9 cellular contexts compared by ENCODE assay signal in the genomic region with DNA sequence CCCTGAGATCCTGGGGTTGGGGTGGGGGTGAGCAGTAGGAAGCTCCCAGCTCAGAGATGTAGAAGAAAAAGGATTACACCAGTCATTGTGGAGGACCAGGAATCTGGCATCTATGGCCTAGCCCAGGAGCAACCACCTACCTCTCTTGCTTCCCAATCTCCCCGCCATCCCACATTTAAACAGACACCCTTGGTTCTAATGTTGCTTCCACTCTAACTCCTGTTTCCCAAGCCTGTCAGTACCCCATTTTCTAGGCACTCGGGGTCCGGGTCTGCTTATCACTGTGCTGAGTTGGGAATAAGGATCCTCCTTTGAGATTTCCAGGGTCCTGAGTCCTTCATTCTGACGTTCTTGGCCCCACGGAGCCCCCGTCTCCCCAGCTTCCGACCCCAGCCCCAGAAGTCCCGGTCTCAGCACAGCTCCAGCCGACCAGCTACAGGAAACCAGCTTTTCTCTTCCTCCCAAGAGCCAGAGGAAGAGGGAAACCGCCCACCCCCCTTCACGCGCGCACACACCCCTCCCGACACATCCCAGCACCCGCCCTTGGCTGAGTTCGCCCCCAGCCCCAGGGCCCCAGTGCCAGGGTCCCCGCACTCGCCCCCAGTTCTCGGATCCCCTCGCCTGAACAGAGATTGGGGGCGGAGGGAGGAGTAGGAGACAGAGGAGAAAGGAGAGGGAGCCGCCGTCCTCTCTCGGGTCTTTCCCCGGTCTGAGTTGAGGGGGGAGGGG. TPM values are rescaled to one million over a fixed set of nuclear protein-coding genes. Genes with fewer than 3 reads are reported as not detected.
DNase-seq lines count a peak whose midpoint lies in the region; ATAC-seq, FAIRE-seq and TF ChIP-seq lines count a peak whose summit lies in the region.
"Had no signal": no experiment of that assay in that cellular context is flagged by ENCODE, and none has a peak within 500 bp of the region (broad histone marks: within the 10 kb centered on the region; RNA-seq: fewer than 3 reads in every experiment).

No MANE protein-coding gene starts in this region.

- peaks cover 22% of the 10 kb centered on the region for H3K27me3 Mint-ChIP-seq in T-helper 1 cell treated with Interleukin-12 subunit alpha and Interleukin-12 subunit beta and Interleukin-4 antibody, amounts not matched to agents 30 μg/mL and 1 μg/mL, for 36 hours (ENCODE audit: low read depth)

- peak overlapping the region; percentile 91 to 97 (median 94) for H3K27ac ChIP-seq in esophagus muscularis mucosa (replicated peaks in 1 of 4)
- peak overlapping the region; percentile 74 to 84 for H3K27ac ChIP-seq in ovary

- TF ChIP-seq EP300 in esophagus muscularis mucosa (IDR thresholded peaks at IDR 0.05): no peak
- TF ChIP-seq EP300 in ovary (IDR thresholded peaks at IDR 0.05): no peak

- H3K27ac Mint-ChIP-seq in T-helper 1 cell treated with Interleukin-12 subunit alpha and Interleukin-12 subunit beta and Interleukin-4 antibody, amounts not matched to agents 30 μg/mL and 1 μg/mL, for 36 hours: peak overlapping the region; percentile 93

- intact Hi-C loops in esophagus muscularis mucosa (cut with DNase I): no loop called here
- intact Hi-C loops in ovary (cut with DNase I): no loop called here

- no peak for ATAC-seq in GM21381 (IDR thresholded peaks at IDR 0.05; ENCODE audit: unreplicated experiment)
- no peak for ATAC-seq in HG03175 (IDR thresholded peaks at IDR 0.05; ENCODE audit: unreplicated experiment)

- H3K9me3 Mint-ChIP-seq in T-helper 1 cell treated with Interleukin-12 subunit alpha and Interleukin-12 subunit beta and Interleukin-4 antibody, amounts not matched to agents 30 μg/mL and 1 μg/mL, for 36 hours: no peaks in the 10 kb centered on the region

- H3K36me3 ChIP-seq in esophagus muscularis mucosa (peaks cover 0 to 8% (median 0%) of the 10 kb centered on the region in 4 donors), ovary (no peaks in the 10 kb centered on the region)

- TF ChIP-seq CTCF in esophagus muscularis mucosa (IDR thresholded peaks at IDR 0.05): no peak
- no peak for TF ChIP-seq CTCF in ovary (IDR thresholded peaks at IDR 0.05)

- H3K4me3 Mint-ChIP-seq in T-helper 1 cell treated with Interleukin-12 subunit alpha and Interleukin-12 subunit beta and Interleukin-4 antibody, amounts not matched to agents 30 μg/mL and 1 μg/mL, for 36 hours: peak overlapping the region; percentile 88

- H3K4me3 ChIP-seq in esophagus muscularis mucosa (peak overlapping the region; percentile 80 to 96 (median 91)), ovary (peak overlapping the region; percentile 97)

- WGBS in esophagus muscularis mucosa: 2% methylated on average over 17 of the region's 25 CpGs
- 2 to 3% (median 2%) methylated on average over 16 to 25 of the region's 25 CpGs for WGBS in ovary, 3 donors

- peak; percentile 57 for DNase-seq in ELR (ENCODE audit: low read depth)
- no peak for DNase-seq in esophagus muscularis mucosa (ENCODE audit: extremely low spot score)
- peak; percentile 50 to 66 (median 59) for DNase-seq in ovary
- no peak for DNase-seq in stimulated activated CD4-positive, alpha-beta T cell treated with anti-CD3 and anti-CD28 coated beads, Interleukin-4, amount 100 ng/mL, for 1 hour
- DNase-seq in GM19239 (ENCODE audit: insufficient read length, low spot score): no peak

- H3K4me1 Mint-ChIP-seq in T-helper 1 cell treated with Interleukin-12 subunit alpha and Interleukin-12 subunit beta and Interleukin-4 antibody, amounts not matched to agents 30 μg/mL and 1 μg/mL, for 36 hours (ENCODE audit: low read depth): peaks cover 52% of the 10 kb centered on the region

- TF ChIP-seq POLR2A in esophagus muscularis mucosa (IDR thresholded peaks at IDR 0.05; ENCODE audit: low read depth): no peak
- peak; percentile 12 for TF ChIP-seq POLR2A in ovary (IDR thresholded peaks at IDR 0.05)

- H3K9me3 ChIP-seq in esophagus muscularis mucosa (no peaks in the 10 kb centered on the region), ovary (no peaks in the 10 kb centered on the region)

- H3K27me3 ChIP-seq in esophagus muscularis mucosa: no peaks in the 10 kb centered on the region
- H3K27me3 ChIP-seq in ovary: no peaks in the 10 kb centered on the region

- no peak for FAIRE-seq in GM19239 (lab: Jason Lieb, UNC)

- peaks cover 71 to 84% (median 83%) of the 10 kb centered on the region in 4 donors for H3K4me1 ChIP-seq in esophagus muscularis mucosa
- H3K4me1 ChIP-seq in ovary (ENCODE audit: insufficient read depth): peaks cover 19% of the 10 kb centered on the region

- peaks cover under 1% of the 10 kb centered on the region for H3K36me3 Mint-ChIP-seq in T-helper 1 cell treated with Interleukin-12 subunit alpha and Interleukin-12 subunit beta and Interleukin-4 antibody, amounts not matched to agents 30 μg/mL and 1 μg/mL, for 36 hours (ENCODE audit: low read depth)

RNA-seq across cellular contexts. Expression of a gene that starts 1.2 kb away (rescaled TPM):
- 100 to 1,000 TPM; 264 to 785 (median 602) TPM for total RNA-seq in esophagus muscularis mucosa
- 10 to 100 TPM; 32.6 to 82.5 (median 41.5) TPM for total RNA-seq in ovary
- polyA plus RNA-seq in ovary: 10 to 100 TPM; 37.4 to 100.0 TPM

RNA-seq across cellular contexts. Expression of a gene that starts 33.3 kb away (rescaled TPM):
- 10 to 100 TPM; 15.7 to 32.6 (median 19.4) TPM for total RNA-seq in esophagus muscularis mucosa
- total RNA-seq in ovary: 10 to 100 TPM in 1 of 7 donors, 1 to 10 TPM in 6; 4.3 to 30.5 (median 6.5) TPM
- polyA plus RNA-seq in ovary: 1 to 10 TPM; 3.6 to 4.5 TPM

RNA-seq across cellular contexts. Expression of a gene that starts 53.6 kb away (rescaled TPM):
- under 1 TPM in 1 of 4 donors, not detected in 3; 0.66 TPM for total RNA-seq in esophagus muscularis mucosa
- total RNA-seq in ovary: 1 to 10 TPM in 2 of 7 donors, under 1 TPM in 5; 0.12 to 3.1 (median 0.43) TPM
- under 1 TPM; 0.22 to 0.42 TPM for polyA plus RNA-seq in ovary
- total RNA-seq: pulmonary artery endothelial cell had no signal

RNA-seq across cellular contexts. Expression of a gene that starts 55.5 kb away (rescaled TPM):
- total RNA-seq in esophagus muscularis mucosa (not detected), ovary (under 1 TPM in 2 of 7 donors, not detected in 5; 0.54 to 0.55 TPM)
- 1 to 10 TPM in 1 of 2 donors, under 1 TPM in 1; 0.85 to 1.0 TPM for polyA plus RNA-seq in ovary
- total RNA-seq: pulmonary artery endothelial cell had no signal

Comparison
In these comparisons a context has a peak if more than half of its experiments do, and no peak if none do; other contexts are left out.
1. DNase-seq: peak in ELR (single experiment) and ovary (5 of 5); none in esophagus muscularis mucosa (single experiment), stimulated activated CD4-positive, alpha-beta T cell treated with anti-CD3 and anti-CD28 coated beads, Interleukin-4, amount 100 ng/mL, for 1 hour (single experiment) and GM19239 (single experiment).